ENCODE assay signal across 26 cellular contexts in the genomic region with DNA sequence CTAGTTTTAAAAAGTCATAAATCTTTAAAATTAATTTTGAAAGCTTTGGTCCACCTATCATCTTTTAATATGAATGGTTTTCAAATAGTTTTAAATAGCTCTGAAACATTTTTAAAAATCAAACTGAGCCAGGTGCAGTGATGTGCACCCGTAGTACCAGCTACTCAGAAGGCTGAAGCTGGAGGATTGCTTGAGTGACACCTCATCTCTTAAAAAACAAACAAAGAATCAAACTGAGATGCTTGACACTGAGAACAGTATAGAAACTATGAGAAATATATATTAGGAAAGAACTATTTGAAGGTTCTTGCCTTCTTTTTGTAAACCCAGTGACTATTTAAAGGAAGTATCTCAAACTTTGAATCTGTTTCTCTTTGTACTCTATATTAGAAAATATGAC.
DNase-seq lines count a peak whose midpoint lies in the region; ATAC-seq, FAIRE-seq and TF ChIP-seq lines count a peak whose summit lies in the region.
"Had no signal": no experiment of that assay in that cellular context is flagged by ENCODE, and none has a peak within 500 bp of the region (broad histone marks: within the 10 kb centered on the region; RNA-seq: fewer than 3 reads in every experiment).

No MANE protein-coding gene starts in this region.

- H3K27ac ChIP-seq in RWPE1, result no peak overlapping the region
- no peak overlapping the region for H3K27ac ChIP-seq in neuronal stem cell (replicated peaks; ENCODE audit: low read length)
- H3K27ac ChIP-seq: SJCRH30 had no signal

- no peak overlapping the region for H3K4me3 ChIP-seq in neuronal stem cell (ENCODE audit: low read length in 2 of 2)
- H3K4me3 ChIP-seq: SJCRH30 had no signal

- POLR2A ChIA-PET in RWPE1 (lab: Yijun Ruan, JAX; ENCODE audit: low non-redundant PET), result no interaction called here

- no peak overlapping the region for H2AK5ac ChIP-seq in neuronal stem cell (ENCODE audit: low read depth, low read length)

- no CpG with 5 or more reads among the region's 1 CpG for WGBS in neuronal stem cell (ENCODE audit: extremely low coverage in 2 of 2, insufficient read length in 2 of 2, insufficient replicate concordance in 1 of 2), 2 donors

- DNase-seq in GM19239 (ENCODE audit: insufficient read length, low spot score) (no peak), RWPE1 (ENCODE audit: low spot score) (no peak), neuronal stem cell (ENCODE audit: low spot score) (no peak)
- no peak for DNase-seq in NK-92 treated with Interleukin-12 subunit alpha and Interleukin-12 subunit beta, amount 100 ng/mL, for 24 hours (lab: John Stamatoyannopoulos, UW)
- DNase-seq: 8988T, ACHN, BE2C, Calu3, DMS79 treated with DMSO at 0.1 percent for 48 hours, GF-D8, KBM-7, NCI-H1105 treated with DMSO at 0.1 percent for 48 hours, NCI-H146, NCI-H2029, NCI-H446, NCI-H524 treated with DMSO at 0.1 percent for 48 hours, NCI-H774, PC-3, SJCRH30, T-helper 2 cell had no signal

- CTCF ChIA-PET in RWPE1 (lab: Yijun Ruan, JAX), result no interaction called here

- H3K79me1 ChIP-seq in neuronal stem cell (ENCODE audit: low read depth, low read length), result no peaks in the 10 kb centered on the region

- H2BK12ac ChIP-seq in neuronal stem cell (ENCODE audit: low read length), result no peak overlapping the region

- no peak overlapping the region for H2BK15ac ChIP-seq in neuronal stem cell (ENCODE audit: low read length)

- peaks cover 0 to 93% of the 10 kb centered on the region in 2 donors for H3K36me3 ChIP-seq in neuronal stem cell (replicated peaks in 1 of 2; ENCODE audit: control insufficient read depth in 2 of 2, insufficient read depth in 2 of 2, low read length in 2 of 2)

- no peak overlapping the region for H3K4me2 ChIP-seq in neuronal stem cell (ENCODE audit: insufficient read depth, low read length, poor library complexity, severe bottlenecking)

- no peak overlapping the region for H3K4ac ChIP-seq in neuronal stem cell (ENCODE audit: low read length)

- H3K14ac ChIP-seq in neuronal stem cell (ENCODE audit: low read length), result no peak overlapping the region

- no peaks in the 10 kb centered on the region for H3K27me3 ChIP-seq in neuronal stem cell (ENCODE audit: control insufficient read depth in 3 of 3, insufficient read depth in 3 of 3, low read depth in 1 of 3, low read length in 3 of 3)
- H3K27me3 ChIP-seq: BE2C, SJCRH30 had no signal

- ATAC-seq in GM18498 (IDR thresholded peaks at IDR 0.05; ENCODE audit: unreplicated experiment) (peak; percentile 56), HG02759 (IDR thresholded peaks at IDR 0.05; ENCODE audit: unreplicated experiment) (peak; percentile 36), HG03439 (IDR thresholded peaks at IDR 0.05; ENCODE audit: unreplicated experiment) (peak; percentile 39)
- ATAC-seq: PC-3, Right ventricle myocardium inferior, SK-N-SH treated with all-trans-retinoic acid at 6 μM for 48 hours had no signal

- H2BK120ac ChIP-seq in neuronal stem cell (ENCODE audit: low read depth, low read length), result no peak overlapping the region

- H4K91ac ChIP-seq in neuronal stem cell (ENCODE audit: low read depth, low read length, poor library complexity), result no peak overlapping the region

- peak; percentile 66 for FAIRE-seq in GM19239 (lab: Jason Lieb, UNC)
- FAIRE-seq: H54 had no signal

- H3K23ac ChIP-seq in neuronal stem cell (ENCODE audit: low read depth, low read length, poor library complexity), result no peak overlapping the region

- H3K9me3 ChIP-seq in neuronal stem cell (replicated peaks in 1 of 2; ENCODE audit: control insufficient read depth in 2 of 2, insufficient read depth in 1 of 2, low read depth in 1 of 2, low read length in 2 of 2), result peaks cover 0 to 11% of the 10 kb centered on the region in 2 donors
- H3K9me3 ChIP-seq: BE2C, SJCRH30 had no signal

- H3K4me1 ChIP-seq in neuronal stem cell (ENCODE audit: control insufficient read depth in 2 of 2, insufficient read depth in 1 of 2, low read depth in 1 of 2, low read length in 2 of 2), result no peaks in the 10 kb centered on the region
- H3K4me1 ChIP-seq: BE2C, SJCRH30 had no signal

- no peak overlapping the region for H4K8ac ChIP-seq in neuronal stem cell (ENCODE audit: low read depth, low read length)

- H2BK5ac ChIP-seq in neuronal stem cell (ENCODE audit: low read length), result no peak overlapping the region

- H2AFZ ChIP-seq in neuronal stem cell (ENCODE audit: low read length), result no peak overlapping the region

- no peak overlapping the region for H3K18ac ChIP-seq in neuronal stem cell (ENCODE audit: low read length)

- no peak overlapping the region for H3K9ac ChIP-seq in neuronal stem cell (ENCODE audit: low read depth, low read length, poor library complexity)

- no peak for TF ChIP-seq CTCF in RWPE1 (conservative IDR thresholded peaks at IDR 0.05; ENCODE audit: low read depth)
